In the genomic region with DNA sequence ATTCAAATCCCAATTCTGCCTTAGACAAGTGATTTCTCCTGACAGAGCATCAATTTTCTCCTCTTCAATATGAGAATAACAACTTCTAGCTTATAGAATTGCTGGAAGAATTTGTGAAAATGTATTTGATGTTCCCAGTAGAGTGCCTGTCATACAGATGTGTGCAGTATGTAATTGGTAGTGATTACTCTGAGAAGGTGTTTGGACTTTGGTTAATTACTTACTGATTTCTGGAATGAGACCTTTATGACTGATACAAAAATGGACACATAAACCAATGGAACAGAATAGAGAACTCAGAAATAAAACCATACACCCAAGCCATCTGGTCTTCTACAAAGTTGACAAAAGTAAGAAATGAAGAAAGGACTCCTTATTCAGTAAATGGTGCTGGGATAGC, we compare ENCODE assay signal across 27 cellular contexts.
"Had no signal": no experiment of that assay in that cellular context is flagged by ENCODE, and none has a peak within 500 bp of the region (broad histone marks: within the 10 kb centered on the region; RNA-seq: fewer than 3 reads in every experiment).

No MANE protein-coding gene starts in this region.

- H3K27me3 ChIP-seq: stomach, suprapubic skin, testis, thyroid gland, tibial artery, tibial nerve, transverse colon, upper lobe of left lung, upper lobe of right lung, uterus, vagina had no signal

- H3K27ac ChIP-seq: stomach, suprapubic skin, testis, thoracic aorta, thyroid gland, tibial artery, tibial nerve, transverse colon, upper lobe of left lung, upper lobe of right lung, uterus, vagina had no signal

- H3K9me3 ChIP-seq: testis, thyroid gland, transverse colon, uterus had no signal

- H3K4me1 ChIP-seq: stomach, testis, tibial artery, upper lobe of left lung, upper lobe of right lung, uterus had no signal

- FAIRE-seq: urothelium cell line had no signal

- DNase-seq: stimulated activated CD4-positive, alpha-beta T cell treated with anti-CD3 and anti-CD28 coated beads, Interleukin-2, amount 100 ng/mL, for 48 hours; stimulated activated CD4-positive, alpha-beta T cell treated with anti-CD3 and anti-CD28 coated beads, Interleukin-4, amount 100 ng/mL, for 1 hour; stimulated activated CD4-positive, alpha-beta T cell treated with anti-CD3 and anti-CD28 coated beads, Interleukin-4, amount 100 ng/mL, for 24 hours; stimulated activated CD4-positive, alpha-beta T cell treated with anti-CD3 and anti-CD28 coated beads, Interleukin-4, amount 100 ng/mL, for 4 hours; stimulated activated CD8-positive, alpha-beta memory T cell treated with anti-CD3 and anti-CD28 coated beads, Interleukin-4, amount 100 ng/mL, for 48 hours; stimulated activated naive B cell treated with anti-CD40 and anti-IgM and Interleukin-4, amounts not matched to agents 10 μg/mL and 1 μg/mL and 100 μg/mL, for 72 hours; stimulated activated naive CD4-positive, alpha-beta T cell; stimulated activated naive CD4-positive, alpha-beta T cell treated with Interleukin-2 at 50 U/mL for 16 hours; stimulated activated naive CD8-positive, alpha-beta T cell treated with anti-CD3 and anti-CD28 coated beads, Interleukin-15, amount 100 ng/mL, for 72 hours; stimulated activated naive CD8-positive, alpha-beta T cell treated with anti-CD3 and anti-CD28 coated beads, Interleukin-15, Interleukin-2, amounts not matched to agents 100 U/mL and 50 U/mL, for 24 hours; stomach; substantia nigra; testis; thyroid gland; tibial artery; transverse colon; trophoblast cell; upper lobe of left lung; upper lobe of right lung; uterus had no signal

- ATAC-seq: stimulated activated effector memory CD8-positive, alpha-beta T cell treated with anti-CD3 and anti-CD28 coated beads, Interleukin-12 subunit alpha, Interleukin-12 subunit beta, amount 100 ng/mL, for 72 hours; stimulated activated memory B cell treated with anti-CD40 and anti-IgM and Interleukin-4, amounts not matched to agents 10 μg/mL and 1 μg/mL and 100 μg/mL, for 72 hours; stimulated activated naive B cell treated with anti-CD40 and anti-IgM and Interleukin-4, amounts not matched to agents 10 μg/mL and 1 μg/mL and 100 μg/mL, for 72 hours; stimulated activated naive CD8-positive, alpha-beta T cell treated with anti-CD3 and anti-CD28 coated beads, Interleukin-15, amount 100 ng/mL, for 72 hours; stimulated activated naive CD8-positive, alpha-beta T cell treated with anti-CD3 and anti-CD28 coated beads, Interleukin-15, Interleukin-2, amounts not matched to agents 100 U/mL and 50 U/mL, for 24 hours; upper lobe of right lung had no signal

- H3K36me3 ChIP-seq: stomach, suprapubic skin, thoracic aorta, thyroid gland, tibial artery, transverse colon, upper lobe of left lung, upper lobe of right lung, uterus, vagina had no signal

- H3K4me3 ChIP-seq: stomach, suprapubic skin, testis, thoracic aorta, thyroid gland, tibial artery, tibial nerve, transverse colon, upper lobe of left lung, upper lobe of right lung, uterus, vagina had no signal
